Comparison of ENCODE assay signal across 10 cellular contexts in genomic region chr1:184860985-184861754, GRCh38.
DNase-seq lines count a peak whose midpoint lies in the region; ATAC-seq, FAIRE-seq and TF ChIP-seq lines count a peak whose summit lies in the region.
"Had no signal": no experiment of that assay in that cellular context is flagged by ENCODE, and none has a peak within 500 bp of the region (broad histone marks: within the 10 kb centered on the region; RNA-seq: fewer than 3 reads in every experiment).

No MANE protein-coding gene starts in this region.

- TF ChIP-seq CTCF in D721Med (IDR thresholded peaks at IDR 0.05; ENCODE audit: insufficient read depth, missing control alignments): no peak
- TF ChIP-seq CTCF in spleen (IDR thresholded peaks at IDR 0.05 in 8 of 11, conservative IDR thresholded peaks at IDR 0.05 in 3 of 11): no peak

- H3K27ac ChIP-seq in spleen: peak overlapping the region in 3 of 8 donors; percentile 26 to 35 (median 28)

- 66 to 82% (median 72%) methylated on average over 2 of the region's 2 CpGs for WGBS in spleen, 5 donors

- peak; percentile 92 for DNase-seq in NCI-H1694 treated with DMSO at 0.1 percent for 48 hours (lab: John Stamatoyannopoulos, UW)
- DNase-seq in memory B cell (ENCODE audit: low spot score in 2 of 2): no peak
- DNase-seq in DMS79 (lab: John Stamatoyannopoulos, UW): no peak
- DNase-seq in D721Med (ENCODE audit: insufficient read length, low spot score): no peak
- DNase-seq in spleen: no peak
- DNase-seq in NCI-H2081 (lab: John Stamatoyannopoulos, UW): no peak
- DNase-seq: hippocampal formation had no signal

- H3K4me1 ChIP-seq in spleen: peaks cover 0 to 27% (median 5%) of the 10 kb centered on the region in 6 donors

- peaks cover 21% of the 10 kb centered on the region for H3K4me1 Mint-ChIP-seq in memory B cell
- H3K4me1 Mint-ChIP-seq: neural crest cell had no signal

- ATAC-seq in GM18909 (IDR thresholded peaks at IDR 0.05; ENCODE audit: poor library complexity, unreplicated experiment) (peak; percentile 67), HG02571 (IDR thresholded peaks at IDR 0.05; ENCODE audit: unreplicated experiment) (peak; percentile 88), memory B cell (ENCODE audit: low read depth) (no peak)

- no peak for TF ChIP-seq POLR2A in spleen (IDR thresholded peaks at IDR 0.05)

- H3K9me3 ChIP-seq in spleen: no peaks in the 10 kb centered on the region

- H3K36me3 Mint-ChIP-seq in memory B cell: no peaks in the 10 kb centered on the region

- no peak for FAIRE-seq in D721Med (lab: Jason Lieb, UNC)

- H3K27me3 ChIP-seq in spleen (replicated peaks in 1 of 7): no peaks in the 10 kb centered on the region

- intact Hi-C loops in spleen (cut with DNase I; ENCODE audit: low total_unique reads): no loop called here

- no peak overlapping the region for H3K4me3 ChIP-seq in spleen

- H3K27me3 Mint-ChIP-seq in memory B cell: peaks cover 1% of the 10 kb centered on the region

- no peak overlapping the region for H3K4me3 Mint-ChIP-seq in memory B cell
- H3K4me3 Mint-ChIP-seq: neural crest cell had no signal

- peak overlapping the region; percentile 81 for H3K27ac Mint-ChIP-seq in memory B cell

- H3K9me3 Mint-ChIP-seq in memory B cell: no peaks in the 10 kb centered on the region

- no peaks in the 10 kb centered on the region for H3K36me3 ChIP-seq in spleen
